19 cellular contexts compared by ENCODE assay signal in the genomic region with DNA sequence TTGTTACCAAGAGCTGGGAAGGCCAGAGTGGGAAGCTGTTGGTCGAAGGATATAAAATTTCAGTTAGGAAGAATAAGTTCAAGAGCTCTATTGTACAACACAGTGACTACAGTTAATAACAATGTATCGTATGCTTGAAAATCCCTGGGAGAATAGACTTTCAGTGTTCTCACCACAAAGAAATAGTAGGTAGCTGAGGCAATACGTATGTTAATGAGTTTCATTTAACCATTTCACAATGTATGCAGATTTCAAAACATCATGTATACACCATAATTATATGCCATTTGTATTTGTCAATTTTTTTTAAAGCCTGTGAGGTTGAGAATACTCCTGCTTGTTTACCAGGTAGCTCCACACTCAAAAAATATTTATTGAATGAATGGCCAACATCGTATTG. TPM values are rescaled to one million over a fixed set of nuclear protein-coding genes. Genes with fewer than 3 reads are reported as not detected.
DNase-seq lines count a peak whose midpoint lies in the region; ATAC-seq and TF ChIP-seq lines count a peak whose summit lies in the region.
"Had no signal": no experiment of that assay in that cellular context is flagged by ENCODE, and none has a peak within 500 bp of the region (broad histone marks: within the 10 kb centered on the region; RNA-seq: fewer than 3 reads in every experiment).

No MANE protein-coding gene starts in this region.

- H3K27ac Mint-ChIP-seq in stimulated activated naive B cell treated with anti-CD40 and anti-IgM and Interleukin-4, amounts not matched to agents 10 μg/mL and 1 μg/mL and 100 μg/mL, for 72 hours: peak overlapping the region; percentile 33

- intact Hi-C loops in colonic mucosa (cut with DNase I): no loop called here

- no peak for TF ChIP-seq CTCF in choroid plexus epithelial cell (conservative IDR thresholded peaks at IDR 0.05; ENCODE audit: low read depth, low read length)
- TF ChIP-seq CTCF in colonic mucosa (IDR thresholded peaks at IDR 0.05): no peak

- no peak overlapping the region for H3K27ac ChIP-seq in colonic mucosa
- H3K27ac ChIP-seq: C4-2B, KMS-11 had no signal

- ATAC-seq in stimulated activated naive B cell treated with anti-CD40 and anti-IgM and Interleukin-4, amounts not matched to agents 10 μg/mL and 1 μg/mL and 100 μg/mL, for 72 hours (replicated peaks): no peak
- no peak for ATAC-seq in left lobe of liver

- no peaks in the 10 kb centered on the region for H3K36me3 ChIP-seq in colonic mucosa

- DNase-seq in amniotic epithelial cell (ENCODE audit: low read depth) (peak; percentile 77), choroid plexus epithelial cell (ENCODE audit: low read depth) (peak; percentile 37), iris pigment epithelial cell (ENCODE audit: low read depth) (peak; percentile 58), putamen (ENCODE audit: low spot score) (no peak), colonic mucosa (no peak), left lobe of liver (ENCODE audit: low spot score) (no peak), kidney glomerular epithelial cell (lab: John Stamatoyannopoulos, UW) (no peak)
- no peak for DNase-seq in stimulated activated naive B cell treated with anti-CD40 and anti-IgM and Interleukin-4, amounts not matched to agents 10 μg/mL and 1 μg/mL and 100 μg/mL, for 72 hours
- DNase-seq: AML-193, DMS79, MV-4-11, NCI-H187, NCI-H2107, NCI-H2227 treated with DMSO at 0.1 percent for 48 hours, NCI-H524, SHP77 had no signal

- peaks cover 0 to 4% of the 10 kb centered on the region in 2 donors for H3K9me3 Mint-ChIP-seq in stimulated activated naive B cell treated with anti-CD40 and anti-IgM and Interleukin-4, amounts not matched to agents 10 μg/mL and 1 μg/mL and 100 μg/mL, for 72 hours

- peaks cover 0 to 7% of the 10 kb centered on the region in 2 donors for H3K27me3 Mint-ChIP-seq in stimulated activated naive B cell treated with anti-CD40 and anti-IgM and Interleukin-4, amounts not matched to agents 10 μg/mL and 1 μg/mL and 100 μg/mL, for 72 hours

- no peak overlapping the region for H3K4me3 ChIP-seq in choroid plexus epithelial cell (ENCODE audit: low read depth, low read length)
- no peak overlapping the region for H3K4me3 ChIP-seq in colonic mucosa

- no peak overlapping the region for H3K4me3 Mint-ChIP-seq in stimulated activated naive B cell treated with anti-CD40 and anti-IgM and Interleukin-4, amounts not matched to agents 10 μg/mL and 1 μg/mL and 100 μg/mL, for 72 hours

- H3K27me3 ChIP-seq in colonic mucosa: no peaks in the 10 kb centered on the region

- H3K9me3 ChIP-seq in colonic mucosa: no peaks in the 10 kb centered on the region

- no peak overlapping the region for H3K9ac ChIP-seq in colonic mucosa (ENCODE audit: low read depth in 2 of 2, low read length in 2 of 2)
- H3K9ac ChIP-seq: KMS-11 had no signal

- H3K4me1 ChIP-seq in colonic mucosa: no peaks in the 10 kb centered on the region

- H3K4me1 Mint-ChIP-seq in stimulated activated naive B cell treated with anti-CD40 and anti-IgM and Interleukin-4, amounts not matched to agents 10 μg/mL and 1 μg/mL and 100 μg/mL, for 72 hours: no peaks in the 10 kb centered on the region

- H3K36me3 Mint-ChIP-seq in stimulated activated naive B cell treated with anti-CD40 and anti-IgM and Interleukin-4, amounts not matched to agents 10 μg/mL and 1 μg/mL and 100 μg/mL, for 72 hours: no peaks in the 10 kb centered on the region

RNA-seq across cellular contexts. Expression of gene MYOCD, which starts 41.5 kb away (rescaled TPM):
- 10 to 100 TPM in 1 of 2 donors, 1 to 10 TPM in 1; 1.1 to 20.5 TPM for total RNA-seq in colonic mucosa
- total RNA-seq in left lobe of liver: 0.23 TPM
- total RNA-seq: RPMI7951 had no signal

Comparison
In these comparisons a context has a peak if more than half of its experiments do, and no peak if none do; other contexts are left out.
1. DNase-seq: peak in amniotic epithelial cell (single experiment), choroid plexus epithelial cell (single experiment) and iris pigment epithelial cell (single experiment); none in stimulated activated naive B cell treated with anti-CD40 and anti-IgM and Interleukin-4, amounts not matched to agents 10 μg/mL and 1 μg/mL and 100 μg/mL, for 72 hours (single experiment), putamen (single experiment), colonic mucosa (single experiment), left lobe of liver (single experiment) and kidney glomerular epithelial cell (single experiment).